In genomic region chr3:197791120-197792018, GRCh38 we compare ENCODE assay signal across 8 cellular contexts. TPM values are rescaled to one million over a fixed set of nuclear protein-coding genes. Genes with fewer than 3 reads are reported as not detected.
DNase-seq lines count a peak whose midpoint lies in the region; ATAC-seq and TF ChIP-seq lines count a peak whose summit lies in the region.

LRCH3 (plus strand) TSS chr3:197791254; CDS start chr3:197791279, 25 bp downstream.

- H3K4me1 Mint-ChIP-seq in activated CD4-positive, alpha-beta T cell treated with anti-CD3 and anti-CD28 coated beads, Interleukin-2, amount 10 ng/mL, durations not matched to agents 7 days and 5 days = peaks cover 40% of the 10 kb centered on the region

- peak within 1 kb of the TSS; percentile 91 for H3K4me3 Mint-ChIP-seq in activated CD4-positive, alpha-beta T cell treated with anti-CD3 and anti-CD28 coated beads, Interleukin-2, amount 10 ng/mL, durations not matched to agents 7 days and 5 days

- ATAC-seq in GM19043 (IDR thresholded peaks at IDR 0.05; ENCODE audit: low read depth, unreplicated experiment) (peak; percentile 72), HG03342 (IDR thresholded peaks at IDR 0.05; ENCODE audit: unreplicated experiment) (peak; percentile 77), left colon (peak; percentile 89)

- H3K27ac ChIP-seq in coronary artery = peak within 1 kb of the TSS; percentile 98 to 99

- CTCF ChIA-PET in activated CD4-positive, alpha-beta T cell treated with anti-CD3 and anti-CD28 coated beads, Interleukin-2, amount 10 ng/mL, durations not matched to agents 7 days and 5 days (lab: Charles Lee) = interaction anchor here (0.9 kb wide), 1 partner anchor 18 kb away, joined by 3 read pairs; no protein-coding TSS in a partner anchor

- DNase-seq in Ammon's horn (ENCODE audit: low spot score) = peak; percentile 82
- DNase-seq in NCI-H524 (lab: John Stamatoyannopoulos, UW) = peak; percentile 71 to 85
- peak; percentile 84 for DNase-seq in activated CD4-positive, alpha-beta T cell treated with anti-CD3 and anti-CD28 coated beads, Interleukin-2, amount 10 ng/mL, durations not matched to agents 7 days and 5 days
- DNase-seq in coronary artery (ENCODE audit: low spot score) = peak; percentile 88
- DNase-seq in left colon = peak; percentile 63 to 81
- DNase-seq in stimulated activated CD4-positive, alpha-beta T cell treated with anti-CD3 and anti-CD28 coated beads, Interleukin-1b, Interleukin-23, amount 100 ng/mL, for 4 hours (ENCODE audit: low read depth in 2 of 2) = peak; percentile 74 to 81

- intact Hi-C loops in left colon (cut with DNase I, micrococcal nuclease) = no loop called here

- H3K27ac Mint-ChIP-seq in activated CD4-positive, alpha-beta T cell treated with anti-CD3 and anti-CD28 coated beads, Interleukin-2, amount 10 ng/mL, durations not matched to agents 7 days and 5 days = peak within 1 kb of the TSS; percentile 99

- no peak for TF ChIP-seq CTCF in coronary artery (IDR thresholded peaks at IDR 0.05)

- POLR2A ChIA-PET in activated CD4-positive, alpha-beta T cell treated with anti-CD3 and anti-CD28 coated beads, Interleukin-2, amount 10 ng/mL, durations not matched to agents 7 days and 5 days (lab: Charles Lee) = no interaction called here

- peak within 1 kb of the TSS; percentile 94 for H3K4me3 ChIP-seq in coronary artery

- H3K36me3 Mint-ChIP-seq in activated CD4-positive, alpha-beta T cell treated with anti-CD3 and anti-CD28 coated beads, Interleukin-2, amount 10 ng/mL, durations not matched to agents 7 days and 5 days (ENCODE audit: low read depth) = peaks cover 8% of the 10 kb centered on the region

- no peaks in the 10 kb centered on the region for H3K27me3 Mint-ChIP-seq in activated CD4-positive, alpha-beta T cell treated with anti-CD3 and anti-CD28 coated beads, Interleukin-2, amount 10 ng/mL, durations not matched to agents 7 days and 5 days

- H3K9me3 Mint-ChIP-seq in activated CD4-positive, alpha-beta T cell treated with anti-CD3 and anti-CD28 coated beads, Interleukin-2, amount 10 ng/mL, durations not matched to agents 7 days and 5 days = no peaks in the 10 kb centered on the region

RNA-seq across cellular contexts. Expression of gene LRCH3, which starts in this region (rescaled TPM):
- 10 to 100 TPM; 54.0 to 58.0 TPM for total RNA-seq in activated CD4-positive, alpha-beta T cell treated with anti-CD3 and anti-CD28 coated beads, Interleukin-2, amount 10 ng/mL, durations not matched to agents 7 days and 5 days
- total RNA-seq in left colon = 10 to 100 TPM; 27.3 to 43.6 TPM

Comparison
In these comparisons a context has a peak if more than half of its experiments do, and no peak if none do; other contexts are left out.
1. Peak in every context shown above with its lines: DNase-seq, ATAC-seq, H3K4me3 ChIP-seq and H3K27ac ChIP-seq.